Comparison of ENCODE assay signal across 6 cellular contexts in genomic region chr4:113173132-113173531, GRCh38.
"Had no signal": no experiment of that assay in that cellular context is flagged by ENCODE, and none has a peak within 500 bp of the region (broad histone marks: within the 10 kb centered on the region; RNA-seq: fewer than 3 reads in every experiment).

No MANE protein-coding gene starts in this region.

- DNase-seq: IMR-90, KBM-7 had no signal

- ATAC-seq: HepG2, K562 had no signal

- H3K27me3 Mint-ChIP-seq: IgD-negative memory B cell had no signal

- H3K4me3 ChIP-seq: K562 had no signal

- H3K4me1 Mint-ChIP-seq: IgD-negative memory B cell had no signal

- H3K4me3 Mint-ChIP-seq: IgD-negative memory B cell had no signal

- H3K27ac ChIP-seq: HL-60 had no signal

- H3K36me3 Mint-ChIP-seq: IgD-negative memory B cell had no signal

- H3K27ac Mint-ChIP-seq: IgD-negative memory B cell had no signal
